Comparison of ENCODE assay signal across 15 cellular contexts in genomic region chr16:30821891-30822290, GRCh38. TPM values are rescaled to one million over a fixed set of nuclear protein-coding genes. Genes with fewer than 3 reads are reported as not detected.
DNase-seq lines count a peak whose midpoint lies in the region; ATAC-seq, FAIRE-seq and TF ChIP-seq lines count a peak whose summit lies in the region.
"Had no signal": no experiment of that assay in that cellular context is flagged by ENCODE, and none has a peak within 500 bp of the region (broad histone marks: within the 10 kb centered on the region; RNA-seq: fewer than 3 reads in every experiment).

No MANE protein-coding gene starts in this region.

- no peak for TF ChIP-seq POLR2A in K562 (conservative IDR thresholded peaks at IDR 0.05)

- no peak for ATAC-seq in K562
- no peak for ATAC-seq in CD4-positive, alpha-beta T cell (ENCODE audit: poor library complexity)
- ATAC-seq in HG02588 (IDR thresholded peaks at IDR 0.05; ENCODE audit: unreplicated experiment): no peak
- ATAC-seq: CD8-positive, alpha-beta T cell; GM23338 had no signal

- no peaks in the 10 kb centered on the region for H3K9me1 ChIP-seq in K562 (ENCODE audit: control insufficient read depth, insufficient read depth, low read length)

- no peaks in the 10 kb centered on the region for H3K9me3 ChIP-seq in K562 (replicated peaks; ENCODE audit: control insufficient read depth, insufficient read depth, low read depth, low read length)
- H3K9me3 ChIP-seq in osteoblast (ENCODE audit: low read depth, low read length): no peaks in the 10 kb centered on the region
- H3K9me3 ChIP-seq in CD4-positive, alpha-beta T cell (ENCODE audit: control insufficient read depth, low read length): no peaks in the 10 kb centered on the region
- H3K9me3 ChIP-seq: Caco-2 had no signal

- TF ChIP-seq EP300 in K562 (IDR thresholded peaks at IDR 0.05; ENCODE audit: low read length): no peak

- peaks cover 6% of the 10 kb centered on the region for H3K4me1 Mint-ChIP-seq in endothelial cell (ENCODE audit: unreplicated experiment)
- H3K4me1 Mint-ChIP-seq in CD4-positive, alpha-beta T cell (ENCODE audit: low read depth): no peaks in the 10 kb centered on the region
- H3K4me1 Mint-ChIP-seq: GM23338, H9 had no signal

- no peaks in the 10 kb centered on the region for H3K79me2 ChIP-seq in K562 (ENCODE audit: control insufficient read depth, insufficient read depth, low read length)
- no peaks in the 10 kb centered on the region for H3K79me2 ChIP-seq in osteoblast (ENCODE audit: insufficient read depth, low read length)

- H3K4me2 ChIP-seq in K562 (ENCODE audit: insufficient read depth, low read length): no peak overlapping the region
- no peak overlapping the region for H3K4me2 ChIP-seq in osteoblast (ENCODE audit: insufficient read depth, low read length)
- H3K4me2 ChIP-seq: GM23338 had no signal

- BruUV-seq in K562 (replicated peaks; lab: Mats Ljungman, UMichigan): no TSS peak

- H3K36me3 ChIP-seq in K562 (ENCODE audit: control insufficient read depth, insufficient read depth, low read length) (no peaks in the 10 kb centered on the region), osteoblast (ENCODE audit: insufficient read depth, low read length) (no peaks in the 10 kb centered on the region)

- peaks cover 2% of the 10 kb centered on the region for H3K27me3 Mint-ChIP-seq in endothelial cell (ENCODE audit: unreplicated experiment)
- H3K27me3 Mint-ChIP-seq in CD4-positive, alpha-beta T cell: peaks cover 2% of the 10 kb centered on the region

- H3K27ac ChIP-seq in K562 (ENCODE audit: extremely low read depth, low read depth, low read length): no peak overlapping the region
- H3K27ac ChIP-seq in osteoblast (ENCODE audit: low read depth, low read length): no peak overlapping the region
- no peak overlapping the region for H3K27ac ChIP-seq in CD4-positive, alpha-beta T cell (ENCODE audit: low read depth, low read length)

- in situ Hi-C loops in K562 (cut with MboI): no loop called here

- intact Hi-C loops in K562 (cut with micrococcal nuclease): no loop called here
- intact Hi-C loops in CD4-positive, alpha-beta T cell (cut with DNase I, micrococcal nuclease): no loop called here

- no peak for FAIRE-seq in K562 (lab: Jason Lieb, UNC)
- FAIRE-seq: G401.6, GM12892 had no signal

- POLR2A ChIA-PET in K562 (lab: Yijun Ruan, JAX): interaction anchor here (1.2 kb wide), 1 partner anchor 15 kb away, joined by 3 read pairs; no protein-coding TSS in a partner anchor
- POLR2A ChIA-PET in CD4-positive, alpha-beta T cell (lab: Charles Lee): interaction anchor here (1.0 kb wide), 1 partner anchor 8 kb away, joined by 3 read pairs; no protein-coding TSS in a partner anchor

- 70% methylated on average over 17 of the region's 17 CpGs for WGBS in K562 (ENCODE audit: insufficient coverage, low coverage, missing lambda C conversion rate)

- no peak overlapping the region for H3K27ac Mint-ChIP-seq in endothelial cell (ENCODE audit: unreplicated experiment)
- no peak overlapping the region for H3K27ac Mint-ChIP-seq in CD4-positive, alpha-beta T cell
- H3K27ac Mint-ChIP-seq: CD8-positive, alpha-beta T cell; GM23338 had no signal

- H3K9ac ChIP-seq in K562 (ENCODE audit: insufficient read depth in 1 of 2, low read depth in 2 of 2, low read length in 2 of 2): no peak overlapping the region

- DNase-seq in K562 (ENCODE audit: extremely low read depth in 1 of 4, low spot score in 3 of 4): no peak
- no peak for DNase-seq in endothelial cell (ENCODE audit: low spot score)
- DNase-seq in osteoblast (ENCODE audit: insufficient read length, low spot score, missing footprints): peak; percentile 44
- no peak for DNase-seq in CD4-positive, alpha-beta T cell
- DNase-seq in putamen (ENCODE audit: low spot score): no peak
- DNase-seq: C1 segment of cervical spinal cord; Caco-2; CD8-positive, alpha-beta T cell; DMS153; DND-41; H9 had no signal

- no peaks in the 10 kb centered on the region for H3K9me3 Mint-ChIP-seq in endothelial cell (ENCODE audit: unreplicated experiment)
- H3K9me3 Mint-ChIP-seq in CD4-positive, alpha-beta T cell: no peaks in the 10 kb centered on the region
- H3K9me3 Mint-ChIP-seq: CD8-positive, alpha-beta T cell; GM23338 had no signal

- H3K4me1 ChIP-seq in K562 (replicated peaks in 1 of 2; ENCODE audit: control insufficient read depth in 2 of 2, insufficient read depth in 2 of 2, low read length in 2 of 2): peaks cover 0 to 8% of the 10 kb centered on the region in 2 experiments; a peak in 2 of 5 replicates
- H3K4me1 ChIP-seq in osteoblast (ENCODE audit: insufficient read depth, low read length): no peaks in the 10 kb centered on the region
- H3K4me1 ChIP-seq: Caco-2 had no signal

- no peaks in the 10 kb centered on the region for H3K36me3 Mint-ChIP-seq in endothelial cell (ENCODE audit: low read depth, unreplicated experiment)
- H3K36me3 Mint-ChIP-seq in CD4-positive, alpha-beta T cell (ENCODE audit: low read depth): no peaks in the 10 kb centered on the region
- H3K36me3 Mint-ChIP-seq: CD8-positive, alpha-beta T cell had no signal

- TF ChIP-seq RAD21 in K562 (CRISPR knock-in tag; conservative IDR thresholded peaks at IDR 0.05 in 1 of 2, IDR thresholded peaks at IDR 0.05 in 1 of 2): no peak

- peak overlapping the region; percentile 37 for H3K4me3 Mint-ChIP-seq in endothelial cell (ENCODE audit: unreplicated experiment)
- H3K4me3 Mint-ChIP-seq in CD4-positive, alpha-beta T cell: no peak overlapping the region
- H3K4me3 Mint-ChIP-seq: CD8-positive, alpha-beta T cell; GM23338; H9 had no signal

- no peak overlapping the region for H2AFZ ChIP-seq in K562 (ENCODE audit: low read depth, low read length)
- no peak overlapping the region for H2AFZ ChIP-seq in osteoblast (ENCODE audit: low read length)
- H2AFZ ChIP-seq: GM23338 had no signal

- no peaks in the 10 kb centered on the region for H4K20me1 ChIP-seq in K562 (replicated peaks; ENCODE audit: control insufficient read depth, insufficient read depth, low read length)
- no peaks in the 10 kb centered on the region for H4K20me1 ChIP-seq in osteoblast (ENCODE audit: insufficient read depth, low read length)

- CTCF ChIA-PET in K562 (lab: Yijun Ruan, JAX; ENCODE audit: low intra/inter-chr PET ratio): no interaction called here
- CTCF ChIA-PET in CD4-positive, alpha-beta T cell (lab: Charles Lee): no interaction called here

- H3K4me3 ChIP-seq in K562: no peak overlapping the region
- no peak overlapping the region for H3K4me3 ChIP-seq in osteoblast (ENCODE audit: insufficient read depth, low read length)
- H3K4me3 ChIP-seq: GM23338 had no signal

- TF ChIP-seq CTCF in K562 (IDR thresholded peaks at IDR 0.05 in 2 of 3, conservative IDR thresholded peaks at IDR 0.05 in 1 of 3; ENCODE audit: insufficient read depth in 2 of 3, low read depth in 1 of 3, low read length in 3 of 3) (no peak), endothelial cell (IDR thresholded peaks at IDR 0.05; ENCODE audit: unreplicated experiment) (no peak), osteoblast (IDR thresholded peaks at IDR 0.05; ENCODE audit: extremely low read depth, low read depth, low read length) (no peak)
- TF ChIP-seq CTCF in CD4-positive, alpha-beta T cell (IDR thresholded peaks at IDR 0.05): no peak

- H3K27me3 ChIP-seq in K562 (ENCODE audit: control insufficient read depth in 2 of 2, insufficient read depth in 2 of 2, low read length in 2 of 2) (no peaks in the 10 kb centered on the region), osteoblast (ENCODE audit: insufficient read depth, low read length) (no peaks in the 10 kb centered on the region)
- no peaks in the 10 kb centered on the region for H3K27me3 ChIP-seq in CD4-positive, alpha-beta T cell (ENCODE audit: control insufficient read depth, insufficient read depth, low read length)

RNA-seq across cellular contexts. Expression of gene ZNF629, which starts 34.9 kb away (rescaled TPM):
- total RNA-seq in K562 (2011; cell fraction: chromatin; rRNA removed; ENCODE audit: low replicate concordance): 6.8 and 16.5 TPM in 2 replicates
- total RNA-seq in K562 (2011; cell fraction: nucleolus; rRNA removed): 8.6 and 11.3 TPM in 2 replicates
- 6.7 and 7.3 TPM in 2 replicates for total RNA-seq in K562 (2011; cell fraction: nucleoplasm; rRNA removed)
- total RNA-seq in K562 (2014; rRNA removed) (13.8 and 14.9 TPM in 2 replicates), K562 (2014; rRNA removed; fragmentation: Illumina TruSeq; extraction: Trizol) (6.7 and 7.3 TPM in 2 replicates), K562 (2015; rRNA removed; fragmentation: Illumina TruSeq; extraction: Trizol) (9.2 and 10.0 TPM in 2 replicates), K562 (2021) (16.5 and 18.8 TPM in 2 replicates), endothelial cell (ENCODE audit: unreplicated experiment) (29.7 TPM), osteoblast (15.3 and 16.3 TPM in 2 replicates)
- polyA plus RNA-seq in K562 (2011; rRNA removed) (2.6 and 4.4 TPM in 2 replicates), K562 (2014; fragmentation: Illumina TruSeq; extraction: Trizol) (11.6 and 12.4 TPM in 2 replicates), K562 (2014; fragmentation: Nextera tagmentation; extraction: Ambion mirVana) (under 1 TPM; 0.44 to 0.66 TPM), K562 (2014; rRNA removed) (6.1 and 7.4 TPM in 2 replicates)
- 4.0 and 5.6 TPM in 2 replicates for polyA plus RNA-seq in K562 (2011; cell fraction: cytosol; rRNA removed)
- polyA plus RNA-seq in K562 (2011; cell fraction: nucleus; rRNA removed): 7.1 and 10.9 TPM in 2 replicates
- 12.0 and 13.0 TPM in 2 replicates for polyA plus RNA-seq in K562 (2012)
- polyA minus RNA-seq in K562 (2011; rRNA and poly(A)+ RNA removed): 4.2 and 5.3 TPM in 2 replicates
- 9.2 and 9.8 TPM in 2 replicates for polyA minus RNA-seq in K562 (2011; cell fraction: cytosol; rRNA and poly(A)+ RNA removed)
- polyA minus RNA-seq in K562 (2011; cell fraction: nucleus; rRNA and poly(A)+ RNA removed): 8.3 and 11.2 TPM in 2 replicates
- 1 to 10 TPM; 1.6 to 1.7 TPM for total RNA-seq in CD4-positive, alpha-beta T cell

RNA-seq across cellular contexts. Expression of gene RNF40, which starts 59.8 kb away (rescaled TPM):
- total RNA-seq in K562 (2011; cell fraction: chromatin; rRNA removed; ENCODE audit: low replicate concordance): 149 and 268 TPM in 2 replicates
- 112 and 115 TPM in 2 replicates for total RNA-seq in K562 (2011; cell fraction: nucleolus; rRNA removed)
- total RNA-seq in K562 (2011; cell fraction: nucleoplasm; rRNA removed): 105 and 116 TPM in 2 replicates
- 81.9 and 95.6 TPM in 2 replicates for total RNA-seq in K562 (2014; rRNA removed)
- 73.7 and 81.5 TPM in 2 replicates for total RNA-seq in K562 (2014; rRNA removed; fragmentation: Illumina TruSeq; extraction: Trizol)
- total RNA-seq in K562 (2015; rRNA removed; fragmentation: Illumina TruSeq; extraction: Trizol): 76.4 and 82.9 TPM in 2 replicates
- 124 and 129 TPM in 2 replicates for total RNA-seq in K562 (2021)
- polyA plus RNA-seq in K562 (2011; rRNA removed): 91.7 and 97.8 TPM in 2 replicates
- polyA plus RNA-seq in K562 (2011; cell fraction: cytosol; rRNA removed): 60.8 and 77.4 TPM in 2 replicates
- polyA plus RNA-seq in K562 (2011; cell fraction: nucleus; rRNA removed): 137 and 170 TPM in 2 replicates
- 78.5 and 80.4 TPM in 2 replicates for polyA plus RNA-seq in K562 (2012)
- polyA plus RNA-seq in K562 (2014; fragmentation: Illumina TruSeq; extraction: Trizol): 107 and 115 TPM in 2 replicates
- 1 to 10 TPM; 6.2 to 9.1 TPM for polyA plus RNA-seq in K562 (2014; fragmentation: Nextera tagmentation; extraction: Ambion mirVana)
- 68.2 and 75.6 TPM in 2 replicates for polyA plus RNA-seq in K562 (2014; rRNA removed)
- polyA minus RNA-seq in K562 (2011; rRNA and poly(A)+ RNA removed): 89.9 and 91.7 TPM in 2 replicates
- 61.7 and 77.1 TPM in 2 replicates for polyA minus RNA-seq in K562 (2011; cell fraction: cytosol; rRNA and poly(A)+ RNA removed)
- 39.2 and 51.2 TPM in 2 replicates for polyA minus RNA-seq in K562 (2011; cell fraction: nucleus; rRNA and poly(A)+ RNA removed)
- total RNA-seq in endothelial cell (ENCODE audit: unreplicated experiment): 108 TPM
- 63.1 and 88.3 TPM in 2 replicates for total RNA-seq in osteoblast
- 10 to 100 TPM; 63.0 to 65.2 TPM for total RNA-seq in CD4-positive, alpha-beta T cell
